In the genomic region with DNA sequence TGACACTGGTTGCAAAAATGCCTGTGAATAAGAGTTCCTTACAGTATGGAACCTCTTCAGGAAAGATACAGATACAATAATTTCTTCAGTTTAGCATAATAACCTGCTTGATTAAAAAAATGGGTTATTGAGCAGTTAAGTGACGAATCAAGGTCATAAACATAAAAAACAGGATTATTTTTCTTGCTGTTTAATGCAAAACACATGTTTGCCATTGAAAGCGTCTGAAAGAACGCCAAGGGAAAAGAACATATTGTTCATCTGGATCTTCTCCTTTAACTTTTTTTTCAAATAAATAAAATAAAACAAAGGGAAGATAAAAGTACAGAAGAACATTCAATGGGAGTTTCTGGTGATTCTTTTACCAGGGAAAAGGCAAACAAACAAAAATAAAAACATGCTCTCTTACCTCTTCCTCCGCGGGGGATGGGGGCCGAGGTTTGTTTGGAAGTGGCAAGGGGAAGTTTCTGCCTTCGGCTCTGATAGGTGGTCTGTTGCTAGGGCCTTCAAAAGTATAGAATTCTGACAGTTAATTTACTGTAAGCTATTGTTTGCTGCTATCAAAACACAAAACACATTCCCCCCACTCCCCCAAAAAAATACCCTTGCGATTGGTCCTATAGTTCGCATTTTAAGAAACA, we compare ENCODE assay signal across 24 cellular contexts. TPM values are rescaled to one million over a fixed set of nuclear protein-coding genes. Genes with fewer than 3 reads are reported as not detected.
DNase-seq lines count a peak whose midpoint lies in the region; ATAC-seq and TF ChIP-seq lines count a peak whose summit lies in the region.
"Had no signal": no experiment of that assay in that cellular context is flagged by ENCODE, and none has a peak within 500 bp of the region (broad histone marks: within the 10 kb centered on the region; RNA-seq: fewer than 3 reads in every experiment).

No MANE protein-coding gene starts in this region.

- DNase-seq in breast epithelium (ENCODE audit: low spot score in 2 of 2): no peak
- no peak for DNase-seq in mammary epithelial cell
- no peak for DNase-seq in WTC11 (ENCODE audit: low spot score)
- DNase-seq in fibroblast of the conjunctiva (ENCODE audit: low read depth): peak; percentile 38
- no peak for DNase-seq in vagina (ENCODE audit: extremely low spot score in 2 of 2)
- no peak for DNase-seq in H7
- DNase-seq in NCI-H1092 treated with DMSO at 0.1 percent for 48 hours (lab: John Stamatoyannopoulos, UW): no peak
- DNase-seq in GM23248: no peak
- DNase-seq: activated gamma-delta T cell; DMS53; effector CD4-positive, alpha-beta T cell; MG63; NCI-H146; NCI-H748 treated with DMSO at 0.1 percent for 48 hours; SJCRH30; stimulated activated CD4-positive, alpha-beta T cell treated with anti-CD3 and anti-CD28 coated beads, Interleukin-2, amount 100 ng/mL, for 48 hours; T1000 had no signal

- BruUV-seq in mammary epithelial cell (replicated peaks; lab: Mats Ljungman, UMichigan): no TSS peak

- H3K4me1 ChIP-seq in breast epithelium: no peaks in the 10 kb centered on the region
- H3K4me1 ChIP-seq in mammary epithelial cell (ENCODE audit: insufficient read depth, low read length): peaks cover 13% of the 10 kb centered on the region
- peaks cover 46% of the 10 kb centered on the region for H3K4me1 ChIP-seq in vagina
- H3K4me1 ChIP-seq in GM23248 (ENCODE audit: insufficient read depth): no peaks in the 10 kb centered on the region
- H3K4me1 ChIP-seq: SJCRH30 had no signal

- H3K27ac Mint-ChIP-seq in WTC11: peak overlapping the region; percentile 35; the same call in 1 of the 2 replicates

- no peaks in the 10 kb centered on the region for H3F3A ChIP-seq in GM23248 (ENCODE audit: insufficient read depth)

- no peak overlapping the region for H2AFZ ChIP-seq in mammary epithelial cell (ENCODE audit: low read depth, low read length)
- no peak overlapping the region for H2AFZ ChIP-seq in GM23248

- CTCF ChIA-PET in mammary epithelial cell (lab: Charles Lee; ENCODE audit: low non-redundant PET) (no interaction called here), WTC11 (lab: Charles Lee) (interaction anchor here (0.7 to 2.7 kb wide), 4 partner anchors 13 to 86 kb away, joined by 4 to 11 read pairs (median 8); no protein-coding TSS in a partner anchor)

- no peak for ATAC-seq in WTC11
- ATAC-seq: activated CD4-positive, CD25-positive, alpha-beta regulatory T cell treated with anti-CD3 and anti-CD28 coated beads, Interleukin-2, amount 50 U/mL, for 24 hours had no signal

- H4K20me1 ChIP-seq in mammary epithelial cell (ENCODE audit: insufficient read depth, low read length) (no peaks in the 10 kb centered on the region), GM23248 (ENCODE audit: insufficient read depth) (no peaks in the 10 kb centered on the region)

- no peaks in the 10 kb centered on the region; the same call in 1 of the 2 replicates for H3K27me3 Mint-ChIP-seq in WTC11 (ENCODE audit: low read depth)
- H3K27me3 Mint-ChIP-seq: IgD-negative memory B cell had no signal

- H3K36me3 ChIP-seq in breast epithelium (no peaks in the 10 kb centered on the region), mammary epithelial cell (ENCODE audit: insufficient read depth, low read length) (no peaks in the 10 kb centered on the region), vagina (no peaks in the 10 kb centered on the region), H7 (replicated peaks; ENCODE audit: control insufficient read depth, insufficient read depth, low read length) (no peaks in the 10 kb centered on the region), GM23248 (ENCODE audit: low read depth) (no peaks in the 10 kb centered on the region)
- H3K36me3 ChIP-seq: MG63, SJCRH30 had no signal

- 97% methylated on average over 8 of the region's 9 CpGs for WGBS in mammary epithelial cell (ENCODE audit: low coverage, missing lambda C conversion rate)
- WGBS in GM23248 (ENCODE audit: low coverage in 1 of 2, low lambda C conversion rate in 2 of 2, missing lambda C conversion rate in 2 of 2), 2 experiments: 15 to 17% methylated on average over 9 of the region's 9 CpGs

- in situ Hi-C loops in mammary epithelial cell (cut with MboI; ENCODE audit: low sequenced_read_pairs in 2 of 2): loop anchor here in 1 of 2 donors (25.0 kb wide), 1 partner anchor 359 kb away; no protein-coding TSS in a partner anchor
- in situ Hi-C loops in GM23248 (cut with MboI): no loop called here

- H3K36me3 Mint-ChIP-seq in WTC11: no peaks in the 10 kb centered on the region

- H3K4me3 Mint-ChIP-seq in WTC11: peak overlapping the region; percentile 5
- H3K4me3 Mint-ChIP-seq: IgD-negative memory B cell had no signal

- H3K9ac ChIP-seq in mammary epithelial cell (ENCODE audit: insufficient read depth, low read length) (no peak overlapping the region), GM23248 (no peak overlapping the region)

- H3K79me2 ChIP-seq in mammary epithelial cell (ENCODE audit: insufficient read depth, low read length) (no peaks in the 10 kb centered on the region), GM23248 (ENCODE audit: insufficient read depth) (no peaks in the 10 kb centered on the region)

- dilution Hi-C loops in mammary epithelial cell (cut with HindIII; ENCODE audit: low sequenced_read_pairs): no loop called here

- H3K27me3 ChIP-seq in breast epithelium (no peaks in the 10 kb centered on the region), mammary epithelial cell (ENCODE audit: insufficient read depth, low read length) (peaks cover 8% of the 10 kb centered on the region), vagina (no peaks in the 10 kb centered on the region), H7 (ENCODE audit: control insufficient read depth, insufficient read depth, low read length) (no peaks in the 10 kb centered on the region), GM23248 (replicated peaks; ENCODE audit: insufficient read depth) (peaks cover 93% of the 10 kb centered on the region)

- intact Hi-C loops in breast epithelium (cut with DNase I; ENCODE audit: low total_unique reads) (no loop called here), mammary epithelial cell (cut with micrococcal nuclease) (no loop called here), vagina (cut with DNase I) (no loop called here)

- H3K4me3 ChIP-seq in breast epithelium (no peak overlapping the region), mammary epithelial cell (replicated peaks in 1 of 3; ENCODE audit: insufficient read depth in 1 of 3, low read depth in 2 of 3, low read length in 3 of 3) (no peak overlapping the region), vagina (no peak overlapping the region), H7 (ENCODE audit: insufficient read depth, low read depth, low read length) (no peak overlapping the region), GM23248 (no peak overlapping the region)
- H3K4me3 ChIP-seq: MG63, SJCRH30, skin epidermis had no signal

- no peak overlapping the region for H3K4me2 ChIP-seq in mammary epithelial cell (ENCODE audit: insufficient read depth, low read depth, low read length)
- H3K4me2 ChIP-seq in GM23248 (ENCODE audit: unreplicated experiment): no peak overlapping the region

- H3K9me3 Mint-ChIP-seq in WTC11: no peaks in the 10 kb centered on the region
- H3K9me3 Mint-ChIP-seq: IgD-negative memory B cell had no signal

- H3K27ac ChIP-seq in breast epithelium: peak overlapping the region; percentile 72 to 76
- H3K27ac ChIP-seq in mammary epithelial cell (ENCODE audit: insufficient read depth, low read depth, low read length): no peak overlapping the region
- peak overlapping the region; percentile 1 for H3K27ac ChIP-seq in vagina
- no peak overlapping the region for H3K27ac ChIP-seq in GM23248
- H3K27ac ChIP-seq: C4-2B, SJCRH30 had no signal

- TF ChIP-seq CTCF in breast epithelium (IDR thresholded peaks at IDR 0.05) (no peak), mammary epithelial cell (conservative IDR thresholded peaks at IDR 0.05 in 1 of 2, IDR thresholded peaks at IDR 0.05 in 1 of 2; ENCODE audit: extremely low read depth in 1 of 2, insufficient read depth in 1 of 2, low read depth in 1 of 2, low read length in 2 of 2) (no peak), WTC11 (IDR thresholded peaks at IDR 0.05) (no peak), vagina (IDR thresholded peaks at IDR 0.05) (no peak)

- H3K9me2 ChIP-seq in GM23248 (ENCODE audit: insufficient read depth): no peaks in the 10 kb centered on the region

- POLR2A ChIA-PET in WTC11 (lab: Charles Lee): interaction anchor here (0.9 kb wide), 1 partner anchor 13 kb away, joined by 3 read pairs; no protein-coding TSS in a partner anchor

- H3K4me1 Mint-ChIP-seq in WTC11: peaks cover 88% of the 10 kb centered on the region

- H3K9me3 ChIP-seq in breast epithelium (no peaks in the 10 kb centered on the region), mammary epithelial cell (replicated peaks; ENCODE audit: insufficient read depth, low read length) (no peaks in the 10 kb centered on the region), vagina (no peaks in the 10 kb centered on the region), GM23248 (ENCODE audit: low read depth) (no peaks in the 10 kb centered on the region)
- H3K9me3 ChIP-seq: MG63, SJCRH30 had no signal

- no peak for TF ChIP-seq POLR2A in breast epithelium (IDR thresholded peaks at IDR 0.05)
- TF ChIP-seq POLR2A in vagina (IDR thresholded peaks at IDR 0.05): no peak

TF ChIP-seq in WTC11, 78 proteins besides CTCF, POLR2A, EP300 and RAD21 (continues in another document):
- TF ChIP-seq PRRX2 (CRISPR knock-in tag; IDR thresholded peaks at IDR 0.05): no peak
- TF ChIP-seq KAT7 (CRISPR knock-in tag; IDR thresholded peaks at IDR 0.05; ENCODE audit: borderline replicate concordance): no peak
- TF ChIP-seq TEAD1 (CRISPR knock-in tag; IDR thresholded peaks at IDR 0.05): no peak
- TF ChIP-seq, protein P1, sequence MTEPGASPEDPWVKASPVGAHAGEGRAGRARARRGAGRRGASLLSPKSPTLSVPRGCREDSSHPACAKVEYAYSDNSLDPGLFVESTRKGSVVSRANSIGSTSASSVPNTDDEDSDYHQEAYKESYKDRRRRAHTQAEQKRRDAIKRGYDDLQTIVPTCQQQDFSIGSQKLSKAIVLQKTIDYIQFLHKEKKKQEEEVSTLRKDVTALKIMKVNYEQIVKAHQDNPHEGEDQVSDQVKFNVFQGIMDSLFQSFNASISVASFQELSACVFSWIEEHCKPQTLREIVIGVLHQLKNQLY (CRISPR knock-in tag; IDR thresholded peaks at IDR 0.05): no peak

RNA-seq across cellular contexts. Expression of a gene that starts 20.0 kb away (rescaled TPM):
- total RNA-seq in breast epithelium (under 1 TPM in 2 of 3 donors, not detected in 1; 0.15 to 0.80 TPM), mammary epithelial cell (not detected), WTC11 (2021) (2.0 to 3.0 TPM (median 2.1 TPM) in 3 replicates), vagina (not detected)
- polyA plus RNA-seq in mammary epithelial cell (not detected), GM23248 (2016; fragmentation: Nextera tagmentation; extraction: Ambion mirVana) (not detected in 2 replicates)
- polyA minus RNA-seq in mammary epithelial cell: not detected
- 4.3 and 4.9 TPM in 2 replicates for total RNA-seq in H7 (2014; rRNA removed; shearing (Covaris generic))
- total RNA-seq in GM23248 (2014; rRNA removed; shearing (Covaris generic)): not detected in 2 replicates
- total RNA-seq: cerebellum, posterior vena cava, SJCRH30 had no signal
- polyA plus RNA-seq: IgD-negative memory B cell, neural cell had no signal

RNA-seq across cellular contexts. Expression of a gene that starts 44.7 kb away (rescaled TPM):
- 10 to 100 TPM; 15.4 to 41.4 (median 21.8) TPM for total RNA-seq in breast epithelium
- total RNA-seq in mammary epithelial cell: not detected
- not detected for polyA plus RNA-seq in mammary epithelial cell
- not detected for polyA minus RNA-seq in mammary epithelial cell
- total RNA-seq in WTC11 (2021): 0.37 to 0.73 TPM (median 0.72 TPM) in 3 replicates
- 25.5 TPM for total RNA-seq in vagina
- 0.21 and 0.63 TPM in 2 replicates for total RNA-seq in H7 (2014; rRNA removed; shearing (Covaris generic))
- total RNA-seq in GM23248 (2014; rRNA removed; shearing (Covaris generic)): not detected in 2 replicates
- not detected in 2 replicates for polyA plus RNA-seq in GM23248 (2016; fragmentation: Nextera tagmentation; extraction: Ambion mirVana)
- total RNA-seq: SJCRH30 had no signal
- polyA plus RNA-seq: neural cell had no signal

Comparison
In these comparisons a context has a peak if more than half of its experiments do, and no peak if none do; other contexts are left out.
1. H3K27ac ChIP-seq: peak in breast epithelium (2 of 2) and vagina (single experiment); none in mammary epithelial cell (single experiment) and GM23248 (single experiment).